In the genomic region with DNA sequence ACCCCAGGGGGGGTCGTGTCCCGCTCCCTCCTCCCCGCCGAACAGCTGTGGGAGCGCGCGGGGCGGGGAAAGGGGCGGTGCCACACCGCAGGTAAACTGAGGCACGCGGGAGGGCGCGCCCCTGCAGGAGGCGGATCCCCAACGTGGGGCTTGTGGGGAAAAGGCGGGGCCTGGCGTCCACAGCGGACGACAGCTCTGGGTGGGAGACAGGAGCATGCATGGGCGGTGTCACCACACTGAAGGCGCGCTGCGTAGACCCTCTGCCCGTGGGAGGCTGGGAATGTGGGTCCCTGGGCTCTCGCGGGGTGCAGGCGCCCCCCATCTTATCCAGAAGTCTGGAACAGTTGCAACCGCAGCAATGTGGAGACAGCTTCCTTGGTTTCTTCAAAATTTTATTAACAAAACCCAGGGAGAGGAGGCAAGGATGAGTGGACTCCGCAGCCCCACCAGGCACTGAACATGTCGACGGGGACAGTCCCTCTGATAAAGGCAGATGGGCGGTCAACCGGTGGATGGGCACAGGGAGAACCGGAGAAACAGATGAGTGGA, we compare ENCODE assay signal across 8 cellular contexts. TPM values are rescaled to one million over a fixed set of nuclear protein-coding genes. Genes with fewer than 3 reads are reported as not detected.
DNase-seq lines count a peak whose midpoint lies in the region; ATAC-seq, FAIRE-seq and TF ChIP-seq lines count a peak whose summit lies in the region.

No MANE protein-coding gene starts in this region.

- no peak overlapping the region for H3K18ac ChIP-seq in mesendoderm (ENCODE audit: low read length)

- H3K56ac ChIP-seq in mesendoderm (ENCODE audit: low read length): peak overlapping the region; percentile 86

- peaks cover 20% of the 10 kb centered on the region for H3K79me2 ChIP-seq in mesendoderm (ENCODE audit: control insufficient read depth, insufficient read depth, low read length)

- H4K5ac ChIP-seq in mesendoderm (ENCODE audit: low read length): no peak overlapping the region

- H3K9ac ChIP-seq in mesendoderm (ENCODE audit: low read length): peak overlapping the region; percentile 75

- no peak overlapping the region for H2BK120ac ChIP-seq in mesendoderm (ENCODE audit: low read depth, low read length)

- TF ChIP-seq POLR2A in vagina (IDR thresholded peaks at IDR 0.05): no peak

- H3K4ac ChIP-seq in mesendoderm (ENCODE audit: low read depth, low read length): no peak overlapping the region

- no CpG with 5 or more reads among the region's 35 CpGs for WGBS in mesendoderm (ENCODE audit: extremely low coverage, insufficient coverage, low lambda C conversion rate)

- H2BK5ac ChIP-seq in mesendoderm (ENCODE audit: low read length): peak overlapping the region; percentile 38

- H3K36me3 ChIP-seq in bronchial epithelial cell (ENCODE audit: control insufficient read depth, insufficient read depth, low read length): peaks cover 21% of the 10 kb centered on the region
- H3K36me3 ChIP-seq in mesendoderm (ENCODE audit: control insufficient read depth, insufficient read depth, low read length): peaks cover 8% of the 10 kb centered on the region
- H3K36me3 ChIP-seq in vagina: peaks cover 0 to 34% of the 10 kb centered on the region in 2 donors

- peaks cover 26% of the 10 kb centered on the region for H3K79me1 ChIP-seq in mesendoderm (ENCODE audit: low read length)

- no peak overlapping the region for H4K8ac ChIP-seq in mesendoderm (ENCODE audit: low read depth, low read length)

- no peaks in the 10 kb centered on the region for H3K9me3 ChIP-seq in vagina

- DNase-seq in Right ventricle myocardium superior (peak; percentile 65), Right ventricle myocardium inferior (ENCODE audit: missing footprints) (no peak), bronchial epithelial cell (ENCODE audit: low read depth) (no peak), mesendoderm (no peak), vagina (ENCODE audit: extremely low spot score in 2 of 2) (no peak), NCI-H524 (lab: John Stamatoyannopoulos, UW) (no peak)
- no peak for DNase-seq in stimulated activated CD4-positive, alpha-beta T cell treated with anti-CD3 and anti-CD28 coated beads, Interleukin-4, amount 100 ng/mL, for 24 hours

- H3K4me1 ChIP-seq in mesendoderm (ENCODE audit: control insufficient read depth, low read depth, low read length) (peaks cover 6% of the 10 kb centered on the region), vagina (peaks cover 39% of the 10 kb centered on the region)

- TF ChIP-seq CTCF in bronchial epithelial cell (IDR thresholded peaks at IDR 0.05; ENCODE audit: insufficient read depth, low read length, severe bottlenecking) (no peak), vagina (IDR thresholded peaks at IDR 0.05) (no peak)

- H3K27me3 ChIP-seq in bronchial epithelial cell (ENCODE audit: control insufficient read depth, insufficient read depth, low read length) (no peaks in the 10 kb centered on the region), mesendoderm (ENCODE audit: insufficient read depth, low read length, poor library complexity) (no peaks in the 10 kb centered on the region), vagina (no peaks in the 10 kb centered on the region)

- peak; percentile 1 for ATAC-seq in Right ventricle myocardium superior (ENCODE audit: poor library complexity)
- ATAC-seq in Right ventricle myocardium inferior: no peak
- no peak for ATAC-seq in GM19397 (IDR thresholded peaks at IDR 0.05; ENCODE audit: unreplicated experiment)

- H3K27ac ChIP-seq in mesendoderm (ENCODE audit: low read depth, low read length): peak overlapping the region; percentile 13
- H3K27ac ChIP-seq in vagina: peak overlapping the region; percentile 89

- no peak for FAIRE-seq in bronchial epithelial cell (lab: Jason Lieb, UNC)

- H3K4me3 ChIP-seq in bronchial epithelial cell (ENCODE audit: low read depth, low read length): peak overlapping the region; percentile 87
- peak overlapping the region; percentile 29 for H3K4me3 ChIP-seq in mesendoderm (ENCODE audit: low read length)
- H3K4me3 ChIP-seq in vagina: peak overlapping the region; percentile 77 to 80

- no peak overlapping the region for H3K23ac ChIP-seq in mesendoderm (ENCODE audit: low read length)

- H3K4me2 ChIP-seq in mesendoderm (ENCODE audit: low read length): peak overlapping the region; percentile 55

- H2BK15ac ChIP-seq in mesendoderm (replicated peaks; ENCODE audit: low read depth): no peak overlapping the region

- no peak overlapping the region for H2AK5ac ChIP-seq in mesendoderm (ENCODE audit: low read length)

- intact Hi-C loops in Right ventricle myocardium superior (cut with DNase I): no loop called here
- intact Hi-C loops in Right ventricle myocardium inferior (cut with DNase I): loop anchor here (1.0 to 10.0 kb wide), 4 partner anchors 14 to 913 kb away; a partner anchor contains a TSS
- intact Hi-C loops in vagina (cut with DNase I): no loop called here

RNA-seq across cellular contexts. Expression of a gene that starts 0.7 kb away (rescaled TPM):
- total RNA-seq in Right ventricle myocardium superior: 41.2 TPM
- 49.4 TPM for total RNA-seq in Right ventricle myocardium inferior
- total RNA-seq in bronchial epithelial cell: 127 and 221 TPM in 2 replicates
- 30.1 TPM for polyA plus RNA-seq in mesendoderm (2013, experiment 1 of 2)
- polyA plus RNA-seq in mesendoderm (2013, experiment 2 of 2): 29.6 TPM
- 85.7 TPM for total RNA-seq in vagina

RNA-seq across cellular contexts. Expression of a gene that starts 5.4 kb away (rescaled TPM):
- 39.4 TPM for total RNA-seq in Right ventricle myocardium superior
- 32.8 TPM for total RNA-seq in Right ventricle myocardium inferior
- 32.6 and 40.1 TPM in 2 replicates for total RNA-seq in bronchial epithelial cell
- 45.7 TPM for polyA plus RNA-seq in mesendoderm (2013, experiment 1 of 2)
- polyA plus RNA-seq in mesendoderm (2013, experiment 2 of 2): 46.0 TPM
- total RNA-seq in vagina: 78.6 TPM

RNA-seq across cellular contexts. Expression of a gene that starts 15.8 kb away (rescaled TPM):
- 0.11 TPM for total RNA-seq in Right ventricle myocardium superior
- total RNA-seq in Right ventricle myocardium inferior: not detected
- 0.26 and 1.3 TPM in 2 replicates for total RNA-seq in bronchial epithelial cell
- 0.20 TPM for polyA plus RNA-seq in mesendoderm (2013, experiment 1 of 2)
- 0.07 TPM for polyA plus RNA-seq in mesendoderm (2013, experiment 2 of 2)
- not detected for total RNA-seq in vagina

Comparison
In these comparisons a context has a peak if more than half of its experiments do, and no peak if none do; other contexts are left out.
1. H3K4me3 ChIP-seq: peak in every context shown above with its lines; median percentile 87 in bronchial epithelial cell; 78 in vagina; 29 in mesendoderm.